14 cellular contexts compared by ENCODE assay signal in genomic region chr3:64539451-64540196, GRCh38.
DNase-seq lines count a peak whose midpoint lies in the region; ATAC-seq and TF ChIP-seq lines count a peak whose summit lies in the region.
"Had no signal": no experiment of that assay in that cellular context is flagged by ENCODE, and none has a peak within 500 bp of the region (broad histone marks: within the 10 kb centered on the region; RNA-seq: fewer than 3 reads in every experiment).

No MANE protein-coding gene starts in this region.

- peaks cover 7% of the 10 kb centered on the region for H3K27me3 Mint-ChIP-seq in activated T-cell treated with anti-CD3 and anti-CD28 coated beads, Interleukin-2, amount 50 U/mL, for 4 hours (ENCODE audit: low read depth)
- H3K27me3 Mint-ChIP-seq in activated CD4-positive, alpha-beta T cell treated with anti-CD3 and anti-CD28 coated beads, Interleukin-2, amount 10 ng/mL, durations not matched to agents 7 days and 5 days, result no peaks in the 10 kb centered on the region
- H3K27me3 Mint-ChIP-seq: activated CD4-positive, alpha-beta memory T cell treated with anti-CD3 and anti-CD28 coated beads, Interleukin-2, amount 10 ng/mL, durations not matched to agents 7 days and 5 days; activated naive CD4-positive, alpha-beta T cell treated with anti-CD3 and anti-CD28 coated beads, Interleukin-2, amount 10 ng/mL, durations not matched to agents 7 days and 5 days had no signal

- H3K36me3 ChIP-seq in ACC112 (ENCODE audit: insufficient read depth, low read length), result no peaks in the 10 kb centered on the region
- H3K36me3 ChIP-seq in esophagus muscularis mucosa, result peaks cover 7 to 70% (median 19%) of the 10 kb centered on the region in 4 donors
- H3K36me3 ChIP-seq in mucosa of descending colon (ENCODE audit: low read depth), result no peaks in the 10 kb centered on the region

- H3K27ac ChIP-seq in ACC112 (ENCODE audit: low read depth, low read length) (no peak overlapping the region), esophagus muscularis mucosa (replicated peaks in 1 of 4) (peak overlapping the region; percentile 57 to 83 (median 74))

- TF ChIP-seq CTCF in HFF-Myc (IDR thresholded peaks at IDR 0.05; ENCODE audit: low read depth, low read length, missing control alignments), result no peak
- no peak for TF ChIP-seq CTCF in esophagus muscularis mucosa (IDR thresholded peaks at IDR 0.05)
- TF ChIP-seq CTCF in mucosa of descending colon (IDR thresholded peaks at IDR 0.05), result no peak

- no peaks in the 10 kb centered on the region for H3K36me3 Mint-ChIP-seq in activated T-cell treated with anti-CD3 and anti-CD28 coated beads, Interleukin-2, amount 50 U/mL, for 4 hours (ENCODE audit: insufficient read depth)
- H3K36me3 Mint-ChIP-seq in activated CD4-positive, alpha-beta T cell treated with anti-CD3 and anti-CD28 coated beads, Interleukin-2, amount 10 ng/mL, durations not matched to agents 7 days and 5 days (ENCODE audit: low read depth), result no peaks in the 10 kb centered on the region
- H3K36me3 Mint-ChIP-seq: activated naive CD4-positive, alpha-beta T cell treated with anti-CD3 and anti-CD28 coated beads, Interleukin-2, amount 10 ng/mL, durations not matched to agents 7 days and 5 days had no signal

- H3K4me1 ChIP-seq in ACC112 (ENCODE audit: control insufficient read depth, insufficient read depth, low read length, unreplicated experiment) (no peaks in the 10 kb centered on the region), esophagus muscularis mucosa (peaks cover 7 to 45% (median 34%) of the 10 kb centered on the region in 4 donors), mucosa of descending colon (ENCODE audit: low read depth) (no peaks in the 10 kb centered on the region)

- H3K9me3 ChIP-seq in esophagus muscularis mucosa (no peaks in the 10 kb centered on the region), mucosa of descending colon (no peaks in the 10 kb centered on the region)

- TF ChIP-seq POLR2A in esophagus muscularis mucosa (IDR thresholded peaks at IDR 0.05; ENCODE audit: low read depth), result no peak

- no peaks in the 10 kb centered on the region for H3K4me1 Mint-ChIP-seq in activated T-cell treated with anti-CD3 and anti-CD28 coated beads, Interleukin-2, amount 50 U/mL, for 4 hours (ENCODE audit: low read depth)
- H3K4me1 Mint-ChIP-seq in activated CD4-positive, alpha-beta T cell treated with anti-CD3 and anti-CD28 coated beads, Interleukin-2, amount 10 ng/mL, durations not matched to agents 7 days and 5 days, result no peaks in the 10 kb centered on the region
- H3K4me1 Mint-ChIP-seq: activated CD4-positive, alpha-beta memory T cell treated with anti-CD3 and anti-CD28 coated beads, Interleukin-2, amount 10 ng/mL, durations not matched to agents 7 days and 5 days; activated naive CD4-positive, alpha-beta T cell treated with anti-CD3 and anti-CD28 coated beads, Interleukin-2, amount 10 ng/mL, durations not matched to agents 7 days and 5 days had no signal

- H3K27me3 ChIP-seq in ACC112 (ENCODE audit: insufficient read depth, low read length), result peaks cover 3% of the 10 kb centered on the region
- no peaks in the 10 kb centered on the region for H3K27me3 ChIP-seq in esophagus muscularis mucosa

- H3K4me3 Mint-ChIP-seq in activated T-cell treated with anti-CD3 and anti-CD28 coated beads, Interleukin-2, amount 50 U/mL, for 4 hours, result no peak overlapping the region
- no peak overlapping the region for H3K4me3 Mint-ChIP-seq in activated CD4-positive, alpha-beta T cell treated with anti-CD3 and anti-CD28 coated beads, Interleukin-2, amount 10 ng/mL, durations not matched to agents 7 days and 5 days
- H3K4me3 Mint-ChIP-seq: activated CD4-positive, alpha-beta memory T cell treated with anti-CD3 and anti-CD28 coated beads, Interleukin-2, amount 10 ng/mL, durations not matched to agents 7 days and 5 days; activated naive CD4-positive, alpha-beta T cell treated with anti-CD3 and anti-CD28 coated beads, Interleukin-2, amount 10 ng/mL, durations not matched to agents 7 days and 5 days; T-helper 2 cell treated with Interferon-gamma antibody and Interleukin-4, amounts not matched to agents 5 μg/mL and 100 μg/mL, for 36 hours had no signal

- H3K79me2 ChIP-seq in ACC112 (ENCODE audit: control insufficient read depth, insufficient read depth, low read length, unreplicated experiment), result no peaks in the 10 kb centered on the region

- no peak overlapping the region for H3K4me3 ChIP-seq in ACC112 (ENCODE audit: low read depth, low read length)
- H3K4me3 ChIP-seq in HFF-Myc (replicated peaks; ENCODE audit: low read depth, low read length), result peak overlapping the region; percentile 11; the same call in 1 of the 2 replicates
- H3K4me3 ChIP-seq in esophagus muscularis mucosa, result no peak overlapping the region
- H3K4me3 ChIP-seq in mucosa of descending colon, result no peak overlapping the region

- DNase-seq in HFF-Myc (ENCODE audit: extremely low read depth, low read depth) (peak; percentile 62), esophagus muscularis mucosa (ENCODE audit: extremely low spot score) (no peak), mucosa of descending colon (peak in 1 of 3 donors; percentile 43), NCI-H2081 (lab: John Stamatoyannopoulos, UW) (no peak)
- no peak for DNase-seq in activated T-cell treated with anti-CD3 and anti-CD28 coated beads, Interleukin-2, amount 50 U/mL, for 4 hours
- no peak for DNase-seq in activated CD4-positive, alpha-beta T cell treated with anti-CD3 and anti-CD28 coated beads, Interleukin-2, amount 10 ng/mL, durations not matched to agents 7 days and 5 days
- DNase-seq: activated CD4-positive, alpha-beta memory T cell treated with anti-CD3 and anti-CD28 coated beads, Interleukin-2, amount 10 ng/mL, durations not matched to agents 7 days and 5 days; activated naive CD4-positive, alpha-beta T cell treated with anti-CD3 and anti-CD28 coated beads, Interleukin-2, amount 10 ng/mL, durations not matched to agents 7 days and 5 days; cortex of kidney; NCI-H146; NCI-H526 had no signal

- no peaks in the 10 kb centered on the region for H3K9me3 Mint-ChIP-seq in activated T-cell treated with anti-CD3 and anti-CD28 coated beads, Interleukin-2, amount 50 U/mL, for 4 hours
- no peaks in the 10 kb centered on the region for H3K9me3 Mint-ChIP-seq in activated CD4-positive, alpha-beta T cell treated with anti-CD3 and anti-CD28 coated beads, Interleukin-2, amount 10 ng/mL, durations not matched to agents 7 days and 5 days
- H3K9me3 Mint-ChIP-seq: activated CD4-positive, alpha-beta memory T cell treated with anti-CD3 and anti-CD28 coated beads, Interleukin-2, amount 10 ng/mL, durations not matched to agents 7 days and 5 days; activated naive CD4-positive, alpha-beta T cell treated with anti-CD3 and anti-CD28 coated beads, Interleukin-2, amount 10 ng/mL, durations not matched to agents 7 days and 5 days; T-helper 2 cell treated with Interferon-gamma antibody and Interleukin-4, amounts not matched to agents 5 μg/mL and 100 μg/mL, for 36 hours had no signal

- WGBS in esophagus muscularis mucosa, result 22% methylated on average over 10 of the region's 10 CpGs

- intact Hi-C loops in esophagus muscularis mucosa (cut with DNase I) (loop anchor here (10.0 kb wide), 2 partner anchors 205 to 1195 kb away; no protein-coding TSS in a partner anchor), mucosa of descending colon (cut with DNase I, micrococcal nuclease) (no loop called here)

- peak overlapping the region; percentile 14 for H2AFZ ChIP-seq in ACC112 (ENCODE audit: low read length, unreplicated experiment)

- CTCF ChIA-PET in activated CD4-positive, alpha-beta T cell treated with anti-CD3 and anti-CD28 coated beads, Interleukin-2, amount 10 ng/mL, durations not matched to agents 7 days and 5 days (lab: Charles Lee), result no interaction called here

- POLR2A ChIA-PET in activated CD4-positive, alpha-beta T cell treated with anti-CD3 and anti-CD28 coated beads, Interleukin-2, amount 10 ng/mL, durations not matched to agents 7 days and 5 days (lab: Charles Lee), result no interaction called here

- TF ChIP-seq EP300 in esophagus muscularis mucosa (IDR thresholded peaks at IDR 0.05), result no peak

- ATAC-seq in mucosa of descending colon (peak; percentile 40), GM19397 (IDR thresholded peaks at IDR 0.05; ENCODE audit: unreplicated experiment) (no peak)
- ATAC-seq in activated T-cell treated with anti-CD3 and anti-CD28 coated beads, Interleukin-2, amount 50 U/mL, for 4 hours, result no peak

- no peak overlapping the region for H3K27ac Mint-ChIP-seq in activated CD4-positive, alpha-beta T cell treated with anti-CD3 and anti-CD28 coated beads, Interleukin-2, amount 10 ng/mL, durations not matched to agents 7 days and 5 days
- H3K27ac Mint-ChIP-seq: activated CD4-positive, alpha-beta memory T cell treated with anti-CD3 and anti-CD28 coated beads, Interleukin-2, amount 10 ng/mL, durations not matched to agents 7 days and 5 days; activated naive CD4-positive, alpha-beta T cell treated with anti-CD3 and anti-CD28 coated beads, Interleukin-2, amount 10 ng/mL, durations not matched to agents 7 days and 5 days; T-helper 2 cell treated with Interferon-gamma antibody and Interleukin-4, amounts not matched to agents 5 μg/mL and 100 μg/mL, for 36 hours had no signal
